In the genomic region with DNA sequence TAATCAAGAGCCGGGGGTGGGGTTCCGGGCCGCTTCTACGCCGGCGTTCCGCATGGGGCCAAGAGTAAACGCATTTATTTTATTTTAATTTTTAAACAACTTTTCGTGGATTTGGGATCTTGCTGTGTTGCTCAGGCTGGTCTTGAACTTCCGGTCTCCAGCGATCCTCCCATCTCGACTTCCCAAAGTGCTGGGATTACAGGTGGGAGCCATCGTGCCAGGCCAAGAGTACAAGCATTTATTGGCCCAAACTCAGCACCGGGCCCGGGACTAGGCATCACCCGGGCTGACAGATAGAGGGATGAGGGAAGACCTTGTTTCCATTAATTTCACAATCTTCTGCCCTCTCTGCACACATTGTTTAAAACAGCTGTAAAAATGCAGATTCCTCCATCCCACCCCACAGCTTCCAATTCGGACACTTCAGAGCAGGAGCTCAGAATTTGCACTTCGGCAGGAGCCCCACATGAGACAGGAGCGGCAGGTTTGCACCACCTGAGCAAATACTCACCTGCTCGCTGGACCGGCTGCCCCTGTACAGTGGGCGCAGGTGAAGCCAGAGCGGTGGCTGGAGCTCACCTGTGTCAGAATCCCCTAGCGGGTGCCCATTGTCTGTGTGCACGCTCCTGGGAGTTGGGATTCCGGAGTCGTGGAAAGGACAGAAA, we compare ENCODE assay signal across 9 cellular contexts. TPM values are rescaled to one million over a fixed set of nuclear protein-coding genes. Genes with fewer than 3 reads are reported as not detected.
DNase-seq lines count a peak whose midpoint lies in the region; ATAC-seq and TF ChIP-seq lines count a peak whose summit lies in the region.
"Had no signal": no experiment of that assay in that cellular context is flagged by ENCODE, and none has a peak within 500 bp of the region (broad histone marks: within the 10 kb centered on the region; RNA-seq: fewer than 3 reads in every experiment).

No MANE protein-coding gene starts in this region.

- H3K9me3 ChIP-seq in hepatocyte (ENCODE audit: low read depth) (no peaks in the 10 kb centered on the region), subcutaneous abdominal adipose tissue (ENCODE audit: control insufficient read depth in 5 of 5, low read length in 5 of 5) (no peaks in the 10 kb centered on the region)

- no peaks in the 10 kb centered on the region for H3K9me2 ChIP-seq in hepatocyte (replicated peaks; ENCODE audit: insufficient read depth)

- peaks cover 9% of the 10 kb centered on the region for H3K79me2 ChIP-seq in hepatocyte

- peak overlapping the region in 1 of 5 donors; percentile 47 for H3K9ac ChIP-seq in subcutaneous abdominal adipose tissue (ENCODE audit: low read length in 5 of 5)

- H3K36me3 ChIP-seq in hepatocyte (replicated peaks; ENCODE audit: insufficient read depth, low read depth) (no peaks in the 10 kb centered on the region), subcutaneous abdominal adipose tissue (ENCODE audit: control insufficient read depth in 5 of 5, insufficient read depth in 5 of 5, low read length in 5 of 5) (no peaks in the 10 kb centered on the region)

- POLR2A ChIA-PET in T-cell (lab: Charles Lee) = interaction anchor here in 1 of 2 donors (0.6 kb wide), 1 partner anchor 40 kb away, joined by 3 read pairs; no protein-coding TSS in a partner anchor

- WGBS in hepatocyte (ENCODE audit: low lambda C conversion rate, missing lambda C conversion rate) = 40% methylated on average over 27 of the region's 27 CpGs

- H3K4me3 Mint-ChIP-seq in activated CD8-positive, alpha-beta memory T cell treated with anti-CD3 and anti-CD28 coated beads, Interleukin-2, amount 10 ng/mL, durations not matched to agents 7 days and 5 days = peak overlapping the region; percentile 67
- peak overlapping the region; percentile 43 to 71 (median 71) for H3K4me3 Mint-ChIP-seq in T-cell

- no peaks in the 10 kb centered on the region for H3K27me3 ChIP-seq in hepatocyte
- peaks cover 0 to 4% (median 0%) of the 10 kb centered on the region in 5 donors for H3K27me3 ChIP-seq in subcutaneous abdominal adipose tissue (ENCODE audit: control insufficient read depth in 5 of 5, insufficient read depth in 4 of 5, low read length in 5 of 5)

- TF ChIP-seq CTCF in hepatocyte (IDR thresholded peaks at IDR 0.05; ENCODE audit: poor library complexity) = no peak

- no peak for DNase-seq in activated CD8-positive, alpha-beta memory T cell treated with anti-CD3 and anti-CD28 coated beads, Interleukin-2, amount 10 ng/mL, durations not matched to agents 7 days and 5 days
- DNase-seq in activated CD8-positive, alpha-beta memory T cell treated with anti-CD3 and anti-CD28 coated beads, Interleukin-2, amount 50 U/mL, for 4 hours = no peak
- DNase-seq in T-cell (no peak), hepatocyte (ENCODE audit: low spot score) (no peak), nucleus accumbens (lab: John Stamatoyannopoulos, UW) (no peak), T-helper 9 cell (no peak)

- H3K4me1 ChIP-seq in hepatocyte (ENCODE audit: insufficient read depth) (peaks cover 6% of the 10 kb centered on the region), subcutaneous abdominal adipose tissue (ENCODE audit: control insufficient read depth in 5 of 5, insufficient read depth in 5 of 5, low read length in 5 of 5) (peaks cover 0 to 15% (median 12%) of the 10 kb centered on the region in 5 donors)

- H3K27ac Mint-ChIP-seq in activated CD8-positive, alpha-beta memory T cell treated with anti-CD3 and anti-CD28 coated beads, Interleukin-2, amount 10 ng/mL, durations not matched to agents 7 days and 5 days = no peak overlapping the region
- no peak overlapping the region for H3K27ac Mint-ChIP-seq in T-cell

- no peaks in the 10 kb centered on the region for H3K9me3 Mint-ChIP-seq in activated CD8-positive, alpha-beta memory T cell treated with anti-CD3 and anti-CD28 coated beads, Interleukin-2, amount 10 ng/mL, durations not matched to agents 7 days and 5 days (ENCODE audit: low read depth)
- H3K9me3 Mint-ChIP-seq in T-cell = no peaks in the 10 kb centered on the region

- peaks cover 18% of the 10 kb centered on the region for H3K4me1 Mint-ChIP-seq in activated CD8-positive, alpha-beta memory T cell treated with anti-CD3 and anti-CD28 coated beads, Interleukin-2, amount 10 ng/mL, durations not matched to agents 7 days and 5 days
- H3K4me1 Mint-ChIP-seq in T-cell = peaks cover 0 to 8% (median 7%) of the 10 kb centered on the region in 3 donors

- peaks cover 7% of the 10 kb centered on the region for H3K27me3 Mint-ChIP-seq in activated CD8-positive, alpha-beta memory T cell treated with anti-CD3 and anti-CD28 coated beads, Interleukin-2, amount 10 ng/mL, durations not matched to agents 7 days and 5 days
- H3K27me3 Mint-ChIP-seq in T-cell = peaks cover 0 to 8% of the 10 kb centered on the region in 2 donors

- no peak for ATAC-seq in activated CD8-positive, alpha-beta memory T cell treated with anti-CD3 and anti-CD28 coated beads, Interleukin-2, amount 10 ng/mL, durations not matched to agents 7 days and 5 days
- ATAC-seq in T-cell (replicated peaks in 1 of 4) = no peak
- ATAC-seq in HG03039 (IDR thresholded peaks at IDR 0.05; ENCODE audit: unreplicated experiment) = no peak

- H3K4me2 ChIP-seq in hepatocyte = peak overlapping the region; percentile 95

- no peaks in the 10 kb centered on the region for H4K20me1 ChIP-seq in hepatocyte (ENCODE audit: insufficient read depth, poor library complexity, severe bottlenecking)

- H3K36me3 Mint-ChIP-seq in activated CD8-positive, alpha-beta memory T cell treated with anti-CD3 and anti-CD28 coated beads, Interleukin-2, amount 10 ng/mL, durations not matched to agents 7 days and 5 days = peaks cover 9% of the 10 kb centered on the region
- H3K36me3 Mint-ChIP-seq in T-cell = no peaks in the 10 kb centered on the region

- H2AFZ ChIP-seq in hepatocyte = peak overlapping the region; percentile 49

- CTCF ChIA-PET in activated CD8-positive, alpha-beta memory T cell treated with anti-CD3 and anti-CD28 coated beads, Interleukin-2, amount 10 ng/mL, durations not matched to agents 7 days and 5 days (lab: Charles Lee) = interaction anchor here (0.6 to 2.0 kb wide), 4 partner anchors 28 to 384 kb away, joined by 3 to 6 read pairs (median 4); no protein-coding TSS in a partner anchor
- CTCF ChIA-PET in T-cell (lab: Charles Lee) = interaction anchor here in 1 of 2 donors (0.7 kb wide), 1 partner anchor 935 kb away, joined by 4 read pairs; no protein-coding TSS in a partner anchor

- H3K4me3 ChIP-seq in hepatocyte = peak overlapping the region; percentile 36
- H3K4me3 ChIP-seq in subcutaneous abdominal adipose tissue (ENCODE audit: low read depth in 1 of 5, low read length in 5 of 5) = peak overlapping the region; percentile 40 to 62 (median 53)

- no peak overlapping the region for H3K27ac ChIP-seq in hepatocyte
- H3K27ac ChIP-seq in subcutaneous abdominal adipose tissue (ENCODE audit: low read depth, low read length) = no peak overlapping the region
- H3K27ac ChIP-seq: VCaP had no signal

RNA-seq across cellular contexts. Expression of gene GINS2, which starts 0.7 kb away (rescaled TPM):
- 10 to 100 TPM; 49.3 to 61.7 TPM for total RNA-seq in activated CD8-positive, alpha-beta memory T cell treated with anti-CD3 and anti-CD28 coated beads, Interleukin-2, amount 10 ng/mL, durations not matched to agents 7 days and 5 days
- total RNA-seq in T-cell = 1 to 10 TPM; 1.1 to 3.7 (median 1.6) TPM
- total RNA-seq in hepatocyte = 6.1 and 6.3 TPM in 2 replicates
- 7.5 and 8.0 TPM in 2 replicates for polyA plus RNA-seq in hepatocyte
